In the genomic region with DNA sequence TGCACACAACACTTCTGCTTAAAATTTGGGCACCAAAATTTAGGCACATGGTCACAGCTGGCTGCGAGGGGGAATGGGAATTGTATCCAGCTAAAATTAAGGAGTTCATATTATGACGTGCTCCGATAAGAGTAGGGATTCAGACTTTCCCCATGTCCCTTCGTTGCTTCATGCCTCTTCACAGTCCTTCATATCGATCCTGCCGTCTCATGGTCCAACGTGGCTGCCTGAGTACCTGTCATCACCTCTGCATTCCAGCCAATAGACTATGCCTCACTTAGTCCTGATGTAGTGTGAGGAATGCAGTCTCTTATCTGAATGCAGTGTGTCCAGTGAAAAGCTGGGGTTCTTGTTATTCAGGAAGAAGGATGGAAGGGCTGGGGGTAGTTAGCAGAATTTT, we compare ENCODE assay signal across 18 cellular contexts.
DNase-seq lines count a peak whose midpoint lies in the region; ATAC-seq, FAIRE-seq and TF ChIP-seq lines count a peak whose summit lies in the region.
"Had no signal": no experiment of that assay in that cellular context is flagged by ENCODE, and none has a peak within 500 bp of the region (broad histone marks: within the 10 kb centered on the region; RNA-seq: fewer than 3 reads in every experiment).

No MANE protein-coding gene starts in this region.

- no peaks in the 10 kb centered on the region for H3K79me2 ChIP-seq in Karpas-422 (ENCODE audit: low read length)

- H4K20me1 ChIP-seq in Karpas-422 (ENCODE audit: insufficient read depth, low read depth, low read length), result no peaks in the 10 kb centered on the region; the same call in 1 of the 2 replicates

- H3K27ac ChIP-seq in Karpas-422 (ENCODE audit: low read length) (peak overlapping the region; percentile 24; the same call in 1 of the 2 replicates), RWPE2 (ENCODE audit: poor library complexity, severe bottlenecking) (peak overlapping the region; percentile 62), kidney (ENCODE audit: low read depth in 2 of 2, low read length in 2 of 2) (no peak overlapping the region), substantia nigra (ENCODE audit: low read depth, low read length, poor library complexity, severe bottlenecking) (no peak overlapping the region)
- H3K27ac ChIP-seq: SK-N-MC had no signal

- intact Hi-C loops in kidney (cut with DNase I), result no loop called here

- H3K9me3 ChIP-seq in Karpas-422 (ENCODE audit: low read length) (peaks cover 7% of the 10 kb centered on the region; the same call in 1 of the 2 replicates), RWPE2 (ENCODE audit: severe bottlenecking) (no peaks in the 10 kb centered on the region), kidney (ENCODE audit: control insufficient read depth in 1 of 2, low read length in 2 of 2) (peaks cover 0 to 4% of the 10 kb centered on the region in 2 donors)
- H3K9me3 ChIP-seq: MG63 had no signal

- peak overlapping the region; percentile 64 for H3K4me2 ChIP-seq in Karpas-422 (ENCODE audit: low read depth, low read length, poor library complexity, severe bottlenecking)

- no peak for FAIRE-seq in kidney (lab: Jason Lieb, UNC)
- FAIRE-seq: D721Med, GM18507, H54 had no signal

- H3K9me2 ChIP-seq in Karpas-422 (replicated peaks; ENCODE audit: insufficient read depth, low read length), result no peaks in the 10 kb centered on the region

- H3K9ac ChIP-seq in Karpas-422 (ENCODE audit: low read length), result no peak overlapping the region
- no peak overlapping the region for H3K9ac ChIP-seq in kidney (ENCODE audit: low read length in 2 of 2)

- H3K27me3 ChIP-seq in Karpas-422 (ENCODE audit: low read length) (no peaks in the 10 kb centered on the region), RWPE2 (ENCODE audit: insufficient read depth, poor library complexity, severe bottlenecking) (no peaks in the 10 kb centered on the region)
- H3K27me3 ChIP-seq: BE2C, MG63 had no signal

- H2AFZ ChIP-seq in Karpas-422 (ENCODE audit: low read length), result no peak overlapping the region

- TF ChIP-seq CTCF in RWPE2 (IDR thresholded peaks at IDR 0.05; ENCODE audit: poor library complexity, severe bottlenecking) (no peak), kidney (IDR thresholded peaks at IDR 0.05; ENCODE audit: borderline replicate concordance, extremely low read depth, insufficient read depth) (no peak)

- no peak for ATAC-seq in RWPE2 (ENCODE audit: low read depth)
- ATAC-seq in HG02973 (IDR thresholded peaks at IDR 0.05; ENCODE audit: unreplicated experiment), result no peak

- DNase-seq in Karpas-422, result no peak
- no peak for DNase-seq in RWPE2 (ENCODE audit: low spot score)
- DNase-seq in kidney, result peak; percentile 17
- no peak for DNase-seq in substantia nigra (lab: John Stamatoyannopoulos, UW)
- no peak for DNase-seq in midbrain (lab: John Stamatoyannopoulos, UW)
- DNase-seq in NCI-H1105 treated with DMSO at 0.1 percent for 48 hours (lab: John Stamatoyannopoulos, UW), result no peak
- DNase-seq: CD4-positive, alpha-beta T cell; MG63; NCI-H2029; NCI-H446 treated with DMSO at 0.1 percent for 48 hours; NK-92 treated with Interleukin-12 subunit alpha and Interleukin-12 subunit beta, amount 100 ng/mL, for 24 hours; SIG-M5 had no signal

- H3K4me3 ChIP-seq in Karpas-422 (ENCODE audit: low read length), result peak overlapping the region; percentile 51; the same call in 1 of the 2 replicates
- H3K4me3 ChIP-seq in RWPE2 (ENCODE audit: severe bottlenecking), result no peak overlapping the region
- no peak overlapping the region for H3K4me3 ChIP-seq in kidney (ENCODE audit: low read length in 2 of 2)
- H3K4me3 ChIP-seq: MG63, SK-N-MC had no signal

- H3K36me3 ChIP-seq in Karpas-422 (ENCODE audit: insufficient read depth, low read length) (no peaks in the 10 kb centered on the region), RWPE2 (ENCODE audit: low read depth) (no peaks in the 10 kb centered on the region), kidney (ENCODE audit: control insufficient read depth in 1 of 2, insufficient read depth in 2 of 2, low read length in 2 of 2) (no peaks in the 10 kb centered on the region)
- H3K36me3 ChIP-seq: BE2C, MG63 had no signal

- H3K4me1 ChIP-seq in Karpas-422 (ENCODE audit: low read length) (peaks cover 43% of the 10 kb centered on the region), RWPE2 (ENCODE audit: insufficient read depth, poor library complexity, severe bottlenecking) (peaks cover 28% of the 10 kb centered on the region), kidney (ENCODE audit: control insufficient read depth in 1 of 2, insufficient read depth in 1 of 2, low read depth in 1 of 2, low read length in 2 of 2) (peaks cover 3 to 12% of the 10 kb centered on the region in 2 donors)

Comparison
In these comparisons a context has a peak if more than half of its experiments do, and no peak if none do; other contexts are left out.
1. H3K27ac ChIP-seq: peak in Karpas-422 (single experiment) and RWPE2 (single experiment); none in kidney (0 of 2) and substantia nigra (single experiment).